Comparison of ENCODE assay signal across 27 cellular contexts in genomic region chr6:11484441-11484840, GRCh38.
"Had no signal": no experiment of that assay in that cellular context is flagged by ENCODE, and none has a peak within 500 bp of the region (broad histone marks: within the 10 kb centered on the region; RNA-seq: fewer than 3 reads in every experiment).

No MANE protein-coding gene starts in this region.

- DNase-seq: hippocampal formation; kidney glomerular epithelial cell; left cardiac atrium; mesendoderm; naive B cell; natural killer cell; nephron progenitor cell; ovary; right cardiac atrium; sigmoid colon; small intestine; stimulated activated CD4-positive, alpha-beta T cell treated with anti-CD3 and anti-CD28 coated beads, Interleukin-2, amount 100 ng/mL, for 24 hours; stimulated activated CD4-positive, alpha-beta T cell treated with anti-CD3 and anti-CD28 coated beads, Interleukin-4, amount 100 ng/mL, for 1 hour; stimulated activated naive B cell treated with anti-CD40 and anti-IgM and Interleukin-4, amounts not matched to agents 10 μg/mL and 1 μg/mL and 100 μg/mL, for 72 hours; stimulated activated naive CD8-positive, alpha-beta T cell treated with anti-CD3 and anti-CD28 coated beads, Interleukin-15, Interleukin-2, amounts not matched to agents 100 U/mL and 50 U/mL, for 24 hours; stomach; testis; thyroid gland; transverse colon; upper lobe of left lung had no signal

- H3K4me1 ChIP-seq: stomach, thyroid gland, transverse colon, vagina had no signal

- H3K36me3 Mint-ChIP-seq: mesothelial cell of epicardium; naive B cell; natural killer cell; neural progenitor cell; stimulated activated naive B cell treated with anti-CD40 and anti-IgM and Interleukin-4, amounts not matched to agents 10 μg/mL and 1 μg/mL and 100 μg/mL, for 72 hours had no signal

- H3K36me3 ChIP-seq: neural progenitor cell, neutrophil, ovary, sigmoid colon, stomach, thyroid gland, transverse colon, upper lobe of left lung, vagina had no signal

- H3K27me3 Mint-ChIP-seq: naive B cell; stimulated activated naive B cell treated with anti-CD40 and anti-IgM and Interleukin-4, amounts not matched to agents 10 μg/mL and 1 μg/mL and 100 μg/mL, for 72 hours had no signal

- H3K9ac ChIP-seq: neural progenitor cell had no signal

- H3K4me1 Mint-ChIP-seq: natural killer cell; stimulated activated naive B cell treated with anti-CD40 and anti-IgM and Interleukin-4, amounts not matched to agents 10 μg/mL and 1 μg/mL and 100 μg/mL, for 72 hours had no signal

- H3K27me3 ChIP-seq: neural progenitor cell, neutrophil, ovary, sigmoid colon, stomach, testis, thyroid gland, transverse colon, upper lobe of left lung, vagina had no signal

- H3K27ac Mint-ChIP-seq: mesothelial cell of epicardium; natural killer cell; nephron progenitor cell; neural progenitor cell; progenitor cell of endocrine pancreas; stimulated activated naive B cell treated with anti-CD40 and anti-IgM and Interleukin-4, amounts not matched to agents 10 μg/mL and 1 μg/mL and 100 μg/mL, for 72 hours had no signal

- ATAC-seq: left cardiac atrium; left lobe of liver; natural killer cell; right cardiac atrium; stimulated activated naive B cell treated with anti-CD40 and anti-IgM and Interleukin-4, amounts not matched to agents 10 μg/mL and 1 μg/mL and 100 μg/mL, for 72 hours; stimulated activated naive CD8-positive, alpha-beta T cell treated with anti-CD3 and anti-CD28 coated beads, Interleukin-15, Interleukin-2, amounts not matched to agents 100 U/mL and 50 U/mL, for 24 hours had no signal

- H3K4me3 Mint-ChIP-seq: mesothelial cell of epicardium; naive B cell; natural killer cell; nephron progenitor cell; neural progenitor cell; stimulated activated naive B cell treated with anti-CD40 and anti-IgM and Interleukin-4, amounts not matched to agents 10 μg/mL and 1 μg/mL and 100 μg/mL, for 72 hours had no signal

- H3K27ac ChIP-seq: neural progenitor cell, neutrophil, ovary, thyroid gland, transverse colon, vagina had no signal

- H3K9me3 Mint-ChIP-seq: mesothelial cell of epicardium; naive B cell; natural killer cell; nephron progenitor cell; neural progenitor cell; stimulated activated naive B cell treated with anti-CD40 and anti-IgM and Interleukin-4, amounts not matched to agents 10 μg/mL and 1 μg/mL and 100 μg/mL, for 72 hours had no signal

- H3K9me3 ChIP-seq: neutrophil, ovary, sigmoid colon, stomach, testis, thyroid gland, transverse colon, upper lobe of left lung, vagina had no signal

- H3K4me3 ChIP-seq: lung, neural progenitor cell, ovary, sigmoid colon, stomach, testis, thyroid gland, transverse colon, upper lobe of left lung, vagina had no signal
